13 cellular contexts compared by ENCODE assay signal in genomic region chr16:57892041-57892440, GRCh38.
A peak's percentile ranks its signal among the peaks of the same experiment; 100 is the strongest.
DNase-seq lines count a peak whose midpoint lies in the region; FAIRE-seq and TF ChIP-seq lines count a peak whose summit lies in the region.
"Had no signal": no experiment of that assay in that cellular context is flagged by ENCODE, and none has a peak within 500 bp of the region (broad histone marks: within the 10 kb centered on the region; RNA-seq: fewer than 3 reads in every experiment).

No MANE protein-coding gene starts in this region.

- FAIRE-seq in kidney (lab: Jason Lieb, UNC): no peak

- peaks cover 49% of the 10 kb centered on the region for H3K4me1 ChIP-seq in osteoblast (ENCODE audit: insufficient read depth, low read length)
- peaks cover 0 to 3% of the 10 kb centered on the region in 2 donors for H3K4me1 ChIP-seq in kidney (ENCODE audit: control insufficient read depth in 1 of 2, insufficient read depth in 1 of 2, low read depth in 1 of 2, low read length in 2 of 2)

- no peak overlapping the region for H3K9ac ChIP-seq in kidney (ENCODE audit: low read length in 2 of 2)
- H3K9ac ChIP-seq: SK-N-SH had no signal

- peaks cover 21% of the 10 kb centered on the region for H3K27me3 ChIP-seq in osteoblast (ENCODE audit: insufficient read depth, low read length)

- intact Hi-C loops in kidney (cut with DNase I): no loop called here

- no peaks in the 10 kb centered on the region for H4K20me1 ChIP-seq in osteoblast (ENCODE audit: insufficient read depth, low read length)

- H3K27ac ChIP-seq in epithelial cell of prostate: peak overlapping the region; percentile 86
- peak overlapping the region; percentile 88 for H3K27ac ChIP-seq in osteoblast (ENCODE audit: low read depth, low read length)
- H3K27ac ChIP-seq in kidney (ENCODE audit: low read depth in 2 of 2, low read length in 2 of 2): no peak overlapping the region

- peak overlapping the region; percentile 28 for H3K4me3 ChIP-seq in osteoblast (ENCODE audit: insufficient read depth, low read length)
- no peak overlapping the region for H3K4me3 ChIP-seq in kidney (ENCODE audit: low read length in 2 of 2)

- peak overlapping the region; percentile 66 for H3K4me2 ChIP-seq in osteoblast (ENCODE audit: insufficient read depth, low read length)
- H3K4me2 ChIP-seq: SK-N-SH had no signal

- H3K79me2 ChIP-seq in osteoblast (ENCODE audit: insufficient read depth, low read length): no peaks in the 10 kb centered on the region

- no peaks in the 10 kb centered on the region for H3K9me3 ChIP-seq in osteoblast (ENCODE audit: low read depth, low read length)
- H3K9me3 ChIP-seq in kidney (ENCODE audit: control insufficient read depth in 1 of 2, low read length in 2 of 2): no peaks in the 10 kb centered on the region
- H3K9me3 ChIP-seq: SK-N-SH had no signal

- peak; percentile 58 for DNase-seq in DMS79 treated with DMSO at 0.1 percent for 48 hours (lab: John Stamatoyannopoulos, UW)
- peak; percentile 6 for DNase-seq in NCI-H82 treated with DMSO at 0.1 percent for 48 hours (lab: John Stamatoyannopoulos, UW; ENCODE audit: unreplicated experiment)
- peak; percentile 61 for DNase-seq in epithelial cell of prostate (ENCODE audit: low read depth, low spot score)
- peak; percentile 96 for DNase-seq in osteoblast (ENCODE audit: insufficient read length, low spot score, missing footprints)
- DNase-seq in NCI-H2029 (lab: John Stamatoyannopoulos, UW): no peak
- DNase-seq in SK-N-DZ (ENCODE audit: low spot score): no peak
- DNase-seq in kidney: no peak
- DNase-seq in NCI-H1092 treated with DMSO at 0.1 percent for 48 hours (lab: John Stamatoyannopoulos, UW): no peak
- DNase-seq: activated CD4-positive, alpha-beta T cell treated with anti-CD3 and anti-CD28 coated beads, Interleukin-2, amount 10 ng/mL, durations not matched to agents 24 days and 14 days; NCI-H748 treated with DMSO at 0.1 percent for 48 hours; SK-N-SH; stimulated activated CD4-positive, alpha-beta T cell treated with anti-CD3 and anti-CD28 coated beads, Interleukin-1b, Interleukin-23, amount 100 ng/mL, for 48 hours; stimulated activated naive CD4-positive, alpha-beta T cell treated with Interleukin-2 at 50 U/mL for 16 hours had no signal

- TF ChIP-seq CTCF in osteoblast (IDR thresholded peaks at IDR 0.05; ENCODE audit: extremely low read depth, low read depth, low read length): no peak
- no peak for TF ChIP-seq CTCF in kidney (IDR thresholded peaks at IDR 0.05; ENCODE audit: borderline replicate concordance, extremely low read depth, insufficient read depth)

- no peaks in the 10 kb centered on the region for H3K36me3 ChIP-seq in osteoblast (ENCODE audit: insufficient read depth, low read length)
- H3K36me3 ChIP-seq in kidney (ENCODE audit: control insufficient read depth in 1 of 2, insufficient read depth in 2 of 2, low read length in 2 of 2): no peaks in the 10 kb centered on the region

- H2AFZ ChIP-seq in osteoblast (ENCODE audit: low read length): no peak overlapping the region

Comparison
In these comparisons a context has a peak if more than half of its experiments do, and no peak if none do; other contexts are left out.
1. DNase-seq: peak in DMS79 treated with DMSO at 0.1 percent for 48 hours (single experiment), NCI-H82 treated with DMSO at 0.1 percent for 48 hours (single experiment), epithelial cell of prostate (single experiment) and osteoblast (single experiment); none in NCI-H2029 (single experiment), SK-N-DZ (single experiment), kidney (single experiment) and NCI-H1092 treated with DMSO at 0.1 percent for 48 hours (single experiment).
2. H3K27ac ChIP-seq: peak in epithelial cell of prostate (single experiment) and osteoblast (single experiment); none in kidney (0 of 2).